ENCODE assay signal across 13 cellular contexts in genomic region chr1:7299994-7300393, GRCh38.
A peak's percentile ranks its signal among the peaks of the same experiment; 100 is the strongest.
DNase-seq lines count a peak whose midpoint lies in the region; ATAC-seq and TF ChIP-seq lines count a peak whose summit lies in the region.
"Had no signal": no experiment of that assay in that cellular context is flagged by ENCODE, and none has a peak within 500 bp of the region (broad histone marks: within the 10 kb centered on the region; RNA-seq: fewer than 3 reads in every experiment).

No MANE protein-coding gene starts in this region.

- in situ Hi-C loops in brain microvascular endothelial cell (cut with HindIII; ENCODE audit: low pct_ligation_motif_present, low sequenced_read_pairs) = no loop called here

- H3K9me3 Mint-ChIP-seq in stimulated activated naive CD8-positive, alpha-beta T cell treated with anti-CD3 and anti-CD28 coated beads, Interleukin-15, amount 100 ng/mL, for 72 hours = no peaks in the 10 kb centered on the region
- H3K9me3 Mint-ChIP-seq: activated CD4-positive, alpha-beta T cell treated with anti-CD3 and anti-CD28 coated beads, Interleukin-2, amount 10 ng/mL, durations not matched to agents 24 days and 14 days; natural killer cell had no signal

- H3K36me3 ChIP-seq in right atrium auricular region = no peaks in the 10 kb centered on the region
- no peaks in the 10 kb centered on the region for H3K36me3 ChIP-seq in brain microvascular endothelial cell (replicated peaks)
- no peaks in the 10 kb centered on the region for H3K36me3 ChIP-seq in kidney epithelial cell (ENCODE audit: control insufficient read depth, insufficient read depth, low read length)
- H3K36me3 ChIP-seq in effector memory CD4-positive, alpha-beta T cell (ENCODE audit: control insufficient read depth, insufficient read depth, low read length) = no peaks in the 10 kb centered on the region

- peaks cover 0 to 16% of the 10 kb centered on the region in 2 donors for H3K4me1 ChIP-seq in right atrium auricular region
- no peaks in the 10 kb centered on the region for H3K4me1 ChIP-seq in effector memory CD4-positive, alpha-beta T cell (ENCODE audit: control insufficient read depth, insufficient read depth, low read length, poor library complexity, severe bottlenecking)

- H3K4me1 Mint-ChIP-seq in stimulated activated naive CD8-positive, alpha-beta T cell treated with anti-CD3 and anti-CD28 coated beads, Interleukin-15, amount 100 ng/mL, for 72 hours = no peaks in the 10 kb centered on the region
- H3K4me1 Mint-ChIP-seq: activated CD4-positive, alpha-beta T cell treated with anti-CD3 and anti-CD28 coated beads, Interleukin-2, amount 10 ng/mL, durations not matched to agents 24 days and 14 days; natural killer cell had no signal

- DNase-seq in right atrium auricular region (ENCODE audit: low spot score) (no peak), cardiac septum (ENCODE audit: low spot score) (no peak), brain microvascular endothelial cell (peak; percentile 65), kidney epithelial cell (ENCODE audit: low read depth) (peak; percentile 38)
- DNase-seq in effector memory CD4-positive, alpha-beta T cell = no peak
- no peak for DNase-seq in stimulated activated naive CD8-positive, alpha-beta T cell treated with anti-CD3 and anti-CD28 coated beads, Interleukin-15, amount 100 ng/mL, for 72 hours
- DNase-seq: MM.1S, natural killer cell, RPMI8226 had no signal

- no peak overlapping the region for H3K4me3 ChIP-seq in right atrium auricular region
- H3K4me3 ChIP-seq in brain microvascular endothelial cell (ENCODE audit: low read depth, low read length) = no peak overlapping the region
- H3K4me3 ChIP-seq in kidney epithelial cell (ENCODE audit: low read depth, low read length) = no peak overlapping the region
- no peak overlapping the region for H3K4me3 ChIP-seq in effector memory CD4-positive, alpha-beta T cell (ENCODE audit: insufficient read depth, low read depth, low read length, poor library complexity, severe bottlenecking)

- no peak for ATAC-seq in GM21515 (IDR thresholded peaks at IDR 0.05; ENCODE audit: unreplicated experiment)
- ATAC-seq in HG03571 (IDR thresholded peaks at IDR 0.05; ENCODE audit: unreplicated experiment) = no peak
- ATAC-seq in stimulated activated naive CD8-positive, alpha-beta T cell treated with anti-CD3 and anti-CD28 coated beads, Interleukin-15, amount 100 ng/mL, for 72 hours = no peak
- ATAC-seq: natural killer cell had no signal

- H3K9me3 ChIP-seq in right atrium auricular region = peaks cover 5 to 14% of the 10 kb centered on the region in 2 donors
- H3K9me3 ChIP-seq in effector memory CD4-positive, alpha-beta T cell (ENCODE audit: control insufficient read depth, low read length) = no peaks in the 10 kb centered on the region

- H3K27me3 Mint-ChIP-seq in stimulated activated naive CD8-positive, alpha-beta T cell treated with anti-CD3 and anti-CD28 coated beads, Interleukin-15, amount 100 ng/mL, for 72 hours = peaks cover 21% of the 10 kb centered on the region

- intact Hi-C loops in cardiac septum (cut with DNase I) = no loop called here

- H3K27ac Mint-ChIP-seq in stimulated activated naive CD8-positive, alpha-beta T cell treated with anti-CD3 and anti-CD28 coated beads, Interleukin-15, amount 100 ng/mL, for 72 hours = no peak overlapping the region
- H3K27ac Mint-ChIP-seq: activated CD4-positive, alpha-beta T cell treated with anti-CD3 and anti-CD28 coated beads, Interleukin-2, amount 10 ng/mL, durations not matched to agents 24 days and 14 days; activated naive CD8-positive, alpha-beta T cell; natural killer cell had no signal

- H3K27ac ChIP-seq in right atrium auricular region (peak overlapping the region; percentile 41 to 66), brain microvascular endothelial cell (peak overlapping the region; percentile 99)
- H3K27ac ChIP-seq in effector memory CD4-positive, alpha-beta T cell (ENCODE audit: insufficient read depth, low read length, poor library complexity, severe bottlenecking) = no peak overlapping the region

- no peak for TF ChIP-seq CTCF in right atrium auricular region (IDR thresholded peaks at IDR 0.05)
- no peak for TF ChIP-seq CTCF in brain microvascular endothelial cell (IDR thresholded peaks at IDR 0.05; ENCODE audit: low read depth, low read length, missing control alignments)
- TF ChIP-seq CTCF in kidney epithelial cell (IDR thresholded peaks at IDR 0.05; ENCODE audit: insufficient read depth, low read length, poor library complexity, severe bottlenecking) = no peak

- H3K27me3 ChIP-seq in right atrium auricular region (no peaks in the 10 kb centered on the region), brain microvascular endothelial cell (replicated peaks) (no peaks in the 10 kb centered on the region), kidney epithelial cell (ENCODE audit: control insufficient read depth, insufficient read depth, low read length) (no peaks in the 10 kb centered on the region)
- H3K27me3 ChIP-seq in effector memory CD4-positive, alpha-beta T cell (replicated peaks; ENCODE audit: control insufficient read depth, insufficient read depth, low read length, poor library complexity, severe bottlenecking) = no peaks in the 10 kb centered on the region

- H3K4me3 Mint-ChIP-seq in stimulated activated naive CD8-positive, alpha-beta T cell treated with anti-CD3 and anti-CD28 coated beads, Interleukin-15, amount 100 ng/mL, for 72 hours = no peak overlapping the region
- H3K4me3 Mint-ChIP-seq: activated CD4-positive, alpha-beta T cell treated with anti-CD3 and anti-CD28 coated beads, Interleukin-2, amount 10 ng/mL, durations not matched to agents 24 days and 14 days; activated naive CD8-positive, alpha-beta T cell; natural killer cell had no signal

Comparison
In these comparisons a context has a peak if more than half of its experiments do, and no peak if none do; other contexts are left out.
1. DNase-seq: peak in brain microvascular endothelial cell (single experiment) and kidney epithelial cell (single experiment); none in right atrium auricular region (single experiment), cardiac septum (single experiment), effector memory CD4-positive, alpha-beta T cell (0 of 3) and stimulated activated naive CD8-positive, alpha-beta T cell treated with anti-CD3 and anti-CD28 coated beads, Interleukin-15, amount 100 ng/mL, for 72 hours (0 of 2).